In genomic region chr9:134692573-134692860, GRCh38 we compare ENCODE assay signal across 35 cellular contexts. TPM values are rescaled to one million over a fixed set of nuclear protein-coding genes. Genes with fewer than 3 reads are reported as not detected.
"Had no signal": no experiment of that assay in that cellular context is flagged by ENCODE, and none has a peak within 500 bp of the region (broad histone marks: within the 10 kb centered on the region; RNA-seq: fewer than 3 reads in every experiment).

No MANE protein-coding gene starts in this region.

- FAIRE-seq: bronchial epithelial cell, small intestine, urothelium cell line had no signal

- H3K36me3 Mint-ChIP-seq: activated naive CD4-positive, alpha-beta T cell treated with anti-CD3 and anti-CD28 coated beads, Interleukin-2, amount 50 U/mL, for 24 hours; natural killer cell treated with Interleukin-12 subunit alpha and Interleukin-12 subunit beta and Interleukin-15 and Interleukin-18, amount 100 ng/mL, for 72 hours had no signal

- H3K27me3 ChIP-seq: esophagus muscularis mucosa, foreskin keratinocyte, heart left ventricle, ovary, sigmoid colon, testis had no signal

- DNase-seq: activated CD4-positive, alpha-beta T cell treated with anti-CD3 and anti-CD28 coated beads for 48 hours; activated CD4-positive, alpha-beta T cell treated with anti-CD3 and anti-CD28 coated beads, Interleukin-2, amount 50 U/mL, for 48 hours; activated CD8-positive, alpha-beta memory T cell treated with anti-CD3 and anti-CD28 coated beads, Interleukin-2, amount 50 U/mL, for 48 hours; activated gamma-delta T cell treated with Interleukin-2 at 50 U/mL for 16 hours; activated naive CD8-positive, alpha-beta T cell treated with anti-CD3 and anti-CD28 coated beads, Interleukin-2, amount 50 U/mL, for 24 hours; activated T-cell treated with anti-CD3 and anti-CD28 coated beads, Interleukin-2, amount 50 U/mL, for 24 hours; amygdala; cerebellar nuclear complex; foreskin keratinocyte; hypothalamus; kidney glomerular epithelial cell; retina; small intestine; stimulated activated CD4-positive, alpha-beta T cell treated with anti-CD3 and anti-CD28 coated beads, Interleukin-15, amount 100 ng/mL, for 24 hours; stimulated activated CD4-positive, alpha-beta T cell treated with anti-CD3 and anti-CD28 coated beads, Interleukin-2, amount 100 ng/mL, for 24 hours; stimulated activated naive CD4-positive, alpha-beta T cell treated with Interleukin-2 at 50 U/mL for 16 hours; T-helper 17 cell; T1000; testis; trophoblast cell; WERI-Rb-1 had no signal

- H3K4me1 ChIP-seq: foreskin keratinocyte, testis had no signal

- H3K27me3 Mint-ChIP-seq: activated naive CD8-positive, alpha-beta T cell treated with anti-CD3 and anti-CD28 coated beads, Interleukin-2, amount 50 U/mL, for 24 hours; activated T-cell treated with anti-CD3 and anti-CD28 coated beads, Interleukin-2, amount 50 U/mL, for 24 hours; natural killer cell treated with Interleukin-12 subunit alpha and Interleukin-12 subunit beta and Interleukin-15 and Interleukin-18, amount 100 ng/mL, for 72 hours; progenitor cell of endocrine pancreas; T-helper 17 cell had no signal

- H3K9me3 Mint-ChIP-seq: activated naive CD4-positive, alpha-beta T cell treated with anti-CD3 and anti-CD28 coated beads, Interleukin-2, amount 50 U/mL, for 24 hours; activated naive CD8-positive, alpha-beta T cell treated with anti-CD3 and anti-CD28 coated beads, Interleukin-2, amount 50 U/mL, for 24 hours; activated T-cell treated with anti-CD3 and anti-CD28 coated beads, Interleukin-2, amount 50 U/mL, for 24 hours; natural killer cell treated with Interleukin-12 subunit alpha and Interleukin-12 subunit beta and Interleukin-15 and Interleukin-18, amount 100 ng/mL, for 72 hours had no signal

- H3K27ac Mint-ChIP-seq: activated naive CD8-positive, alpha-beta T cell treated with anti-CD3 and anti-CD28 coated beads, Interleukin-2, amount 50 U/mL, for 24 hours; activated T-cell treated with anti-CD3 and anti-CD28 coated beads, Interleukin-2, amount 50 U/mL, for 24 hours; natural killer cell treated with Interleukin-12 subunit alpha and Interleukin-12 subunit beta and Interleukin-15 and Interleukin-18, amount 100 ng/mL, for 72 hours; progenitor cell of endocrine pancreas had no signal

- H3K4me3 Mint-ChIP-seq: activated naive CD4-positive, alpha-beta T cell treated with anti-CD3 and anti-CD28 coated beads, Interleukin-2, amount 50 U/mL, for 24 hours; activated naive CD8-positive, alpha-beta T cell treated with anti-CD3 and anti-CD28 coated beads, Interleukin-2, amount 50 U/mL, for 24 hours; activated T-cell treated with anti-CD3 and anti-CD28 coated beads, Interleukin-2, amount 50 U/mL, for 24 hours; natural killer cell treated with Interleukin-12 subunit alpha and Interleukin-12 subunit beta and Interleukin-15 and Interleukin-18, amount 100 ng/mL, for 72 hours; T-helper 17 cell had no signal

- ATAC-seq: activated CD4-positive, CD25-positive, alpha-beta regulatory T cell treated with anti-CD3 and anti-CD28 coated beads, Interleukin-2, amount 50 U/mL, for 24 hours; activated naive CD8-positive, alpha-beta T cell treated with anti-CD3 and anti-CD28 coated beads, Interleukin-2, amount 50 U/mL, for 24 hours; foreskin keratinocyte; heart left ventricle; left lobe of liver; mucosa of descending colon; natural killer cell treated with Interleukin-12 subunit alpha and Interleukin-12 subunit beta and Interleukin-15 and Interleukin-18, amount 100 ng/mL, for 72 hours had no signal

- H3K27ac ChIP-seq: coronary artery, foreskin keratinocyte, ovary, testis, WERI-Rb-1 had no signal

- H3K36me3 ChIP-seq: ovary, WERI-Rb-1 had no signal

- H3K9me3 ChIP-seq: esophagus muscularis mucosa, heart left ventricle, mucosa of descending colon, ovary, sigmoid colon, testis had no signal

- H3K4me3 ChIP-seq: coronary artery, esophagus muscularis mucosa, heart left ventricle, lung, mucosa of descending colon, ovary, sigmoid colon, testis had no signal

RNA-seq across cellular contexts. Expression of gene COL5A1, which starts 50.9 kb away (rescaled TPM):
- total RNA-seq: natural killer cell treated with Interleukin-12 subunit alpha and Interleukin-12 subunit beta and Interleukin-15 and Interleukin-18, amount 100 ng/mL, for 72 hours had no signal
